7 cellular contexts compared by ENCODE assay signal in the genomic region with DNA sequence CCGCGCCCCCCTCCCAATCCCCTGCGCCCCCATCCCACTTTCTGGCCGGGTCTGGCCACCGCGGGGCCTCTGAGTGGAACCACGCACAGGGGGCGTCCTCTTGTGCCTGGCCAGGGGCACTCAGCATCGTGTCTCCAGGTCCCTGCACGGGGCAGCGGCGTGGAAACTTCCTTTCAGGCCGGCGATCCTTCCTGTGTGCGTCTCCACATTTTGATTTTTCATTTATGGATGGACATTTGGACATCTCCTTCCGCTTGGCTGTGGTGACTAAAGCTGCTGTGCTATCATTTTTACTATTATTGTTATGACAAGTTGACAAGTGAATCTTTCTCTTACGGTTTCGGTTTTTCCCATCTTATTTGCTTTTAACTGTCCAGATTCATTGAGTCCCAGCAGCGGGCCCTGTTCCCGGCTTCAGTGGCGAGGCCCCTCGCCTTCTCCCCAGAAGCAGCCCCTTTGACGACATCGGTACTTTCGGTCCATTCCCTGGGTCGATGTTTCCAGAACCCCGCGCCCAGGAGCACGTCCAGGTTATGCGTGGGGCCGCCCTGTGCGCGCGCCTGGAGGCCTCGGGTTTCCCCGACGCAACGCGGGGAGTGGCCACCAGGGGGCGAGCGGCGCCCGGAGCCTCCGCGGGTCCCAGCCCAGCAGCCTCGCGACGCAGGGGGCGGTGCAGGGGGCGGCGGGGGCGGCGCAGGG.
DNase-seq lines count a peak whose midpoint lies in the region; ATAC-seq and TF ChIP-seq lines count a peak whose summit lies in the region.

No MANE protein-coding gene starts in this region.

- H3K4me3 ChIP-seq in OCI-LY1 (ENCODE audit: low read depth, low read length, poor library complexity, severe bottlenecking) (peak overlapping the region; percentile 56), epithelial cell of esophagus (ENCODE audit: low read length) (peak overlapping the region; percentile 59), mucosa of rectum (ENCODE audit: low read length in 2 of 2) (peak overlapping the region; percentile 60 to 84)

- no peak overlapping the region for H2AFZ ChIP-seq in OCI-LY1 (ENCODE audit: low read length)

- peaks cover 4% of the 10 kb centered on the region for H3K4me1 ChIP-seq in OCI-LY1 (ENCODE audit: insufficient read depth, low read length, severe bottlenecking)
- peaks cover 4 to 5% of the 10 kb centered on the region in 2 donors for H3K4me1 ChIP-seq in mucosa of rectum (ENCODE audit: control insufficient read depth in 2 of 2, insufficient read depth in 2 of 2, low read length in 2 of 2)

- H3K4me2 ChIP-seq in OCI-LY1 (ENCODE audit: low read length): peak overlapping the region; percentile 63

- in situ Hi-C loops in GM13977 (cut with MboI; ENCODE audit: low pct_unique_long_range_greater_than_20kb, low sequenced_read_pairs, unreplicated experiment): loop anchor here (25.0 kb wide), 1 partner anchor 283 kb away; no protein-coding TSS in a partner anchor

- no peaks in the 10 kb centered on the region for H3K9me3 ChIP-seq in OCI-LY1 (ENCODE audit: low read length)
- no peaks in the 10 kb centered on the region for H3K9me3 ChIP-seq in mucosa of rectum (ENCODE audit: control insufficient read depth in 2 of 2, low read length in 2 of 2)

- peak; percentile 56 for ATAC-seq in HG03432 (IDR thresholded peaks at IDR 0.05; ENCODE audit: unreplicated experiment)

- no peak overlapping the region for H3K27ac ChIP-seq in OCI-LY1 (ENCODE audit: low read depth, low read length, poor library complexity, severe bottlenecking)
- no peak overlapping the region for H3K27ac ChIP-seq in mucosa of rectum (ENCODE audit: low read depth in 2 of 2, low read length in 2 of 2)

- H3K9me2 ChIP-seq in OCI-LY1 (ENCODE audit: low read depth, low read length): no peaks in the 10 kb centered on the region

- no peaks in the 10 kb centered on the region for H3K36me3 ChIP-seq in OCI-LY1 (ENCODE audit: insufficient read depth, low read length)
- H3K36me3 ChIP-seq in mucosa of rectum (ENCODE audit: control insufficient read depth in 2 of 2, insufficient read depth in 2 of 2, low read length in 2 of 2): no peaks in the 10 kb centered on the region

- peak; percentile 90 for TF ChIP-seq CTCF in GM13977 (IDR thresholded peaks at IDR 0.05; ENCODE audit: extremely low read depth, insufficient read depth, missing control alignments)
- TF ChIP-seq CTCF in OCI-LY1 (IDR thresholded peaks at IDR 0.05; ENCODE audit: low read length): peak; percentile 52
- peak; percentile 54 for TF ChIP-seq CTCF in epithelial cell of esophagus (IDR thresholded peaks at IDR 0.05; ENCODE audit: insufficient read depth, low read depth, low read length, missing control alignments)

- no peaks in the 10 kb centered on the region for H3F3A ChIP-seq in OCI-LY1 (ENCODE audit: insufficient read depth, low read length)

- H3K79me2 ChIP-seq in OCI-LY1 (ENCODE audit: insufficient read depth, low read length): no peaks in the 10 kb centered on the region

- peak; percentile 94 for DNase-seq in GM13977 (ENCODE audit: low spot score)
- peak; percentile 87 for DNase-seq in activated T-cell treated with anti-CD3 and anti-CD28 coated beads for 4 hours
- peak; percentile 63 for DNase-seq in epithelial cell of esophagus (ENCODE audit: low read depth)
- peak; percentile 72 to 79 for DNase-seq in stimulated activated CD8-positive, alpha-beta memory T cell treated with anti-CD3 and anti-CD28 coated beads, Interleukin-4, amount 100 ng/mL, for 4 hours (ENCODE audit: low read depth in 2 of 2, low spot score in 1 of 2)

- H4K20me1 ChIP-seq in OCI-LY1 (ENCODE audit: insufficient read depth, low read length): no peaks in the 10 kb centered on the region

- H3K27me3 ChIP-seq in OCI-LY1 (ENCODE audit: insufficient read depth, low read length): no peaks in the 10 kb centered on the region
- H3K27me3 ChIP-seq in mucosa of rectum (ENCODE audit: control insufficient read depth in 2 of 2, insufficient read depth in 2 of 2, low read length in 2 of 2): no peaks in the 10 kb centered on the region

- H3K9ac ChIP-seq in OCI-LY1 (ENCODE audit: low read length) (peak overlapping the region; percentile 46; the same call in 1 of the 2 replicates), mucosa of rectum (ENCODE audit: low read depth in 1 of 2, low read length in 2 of 2) (peak overlapping the region in 1 of 2 donors; percentile 59)
